ENCODE assay signal across 25 cellular contexts in the genomic region with DNA sequence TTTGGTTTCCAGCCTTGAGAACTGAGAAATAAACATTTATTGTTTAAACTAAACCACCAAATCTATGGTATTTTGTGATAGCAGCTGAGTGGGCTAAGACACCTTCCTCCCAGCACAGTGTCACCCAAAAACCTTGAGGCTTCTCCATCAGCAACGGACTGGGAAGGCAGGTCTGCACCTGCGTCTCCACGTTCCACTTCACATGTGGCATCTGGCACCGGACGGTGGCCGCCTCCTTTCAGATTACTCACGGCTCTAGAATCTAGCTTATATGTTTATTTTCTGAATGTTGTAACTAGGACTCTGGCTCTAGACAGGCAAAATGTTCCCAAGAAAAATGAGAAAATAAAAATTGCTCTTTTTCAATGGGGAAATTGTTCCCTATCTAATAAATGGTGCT.
DNase-seq lines count a peak whose midpoint lies in the region; FAIRE-seq and TF ChIP-seq lines count a peak whose summit lies in the region.
"Had no signal": no experiment of that assay in that cellular context is flagged by ENCODE, and none has a peak within 500 bp of the region (broad histone marks: within the 10 kb centered on the region; RNA-seq: fewer than 3 reads in every experiment).

No MANE protein-coding gene starts in this region.

- H3K27me3 ChIP-seq in bronchial epithelial cell (ENCODE audit: control insufficient read depth, insufficient read depth, low read length) (no peaks in the 10 kb centered on the region), osteoblast (ENCODE audit: insufficient read depth, low read length) (no peaks in the 10 kb centered on the region)

- TF ChIP-seq CTCF in bronchial epithelial cell (IDR thresholded peaks at IDR 0.05; ENCODE audit: insufficient read depth, low read length, severe bottlenecking), result no peak
- no peak for TF ChIP-seq CTCF in osteoblast (IDR thresholded peaks at IDR 0.05; ENCODE audit: extremely low read depth, low read depth, low read length)

- no peaks in the 10 kb centered on the region for H3K4me1 ChIP-seq in osteoblast (ENCODE audit: insufficient read depth, low read length)

- H3K4me2 ChIP-seq in osteoblast (ENCODE audit: insufficient read depth, low read length), result no peak overlapping the region
- H3K4me2 ChIP-seq: BLaER1 treated with 17β-estradiol and CSF1 and Interleukin-3, amounts not matched to agents 10 nM and 100 nM; GM23338 had no signal

- no peak overlapping the region for H3K4me3 ChIP-seq in bronchial epithelial cell (ENCODE audit: low read depth, low read length)
- no peak overlapping the region for H3K4me3 ChIP-seq in osteoblast (ENCODE audit: insufficient read depth, low read length)
- H3K4me3 ChIP-seq: BLaER1 treated with 17β-estradiol and CSF1 and Interleukin-3, amounts not matched to agents 10 nM and 100 nM; GM23338; K562 had no signal

- H4K20me1 ChIP-seq in osteoblast (ENCODE audit: insufficient read depth, low read length), result no peaks in the 10 kb centered on the region

- H3K27ac ChIP-seq in osteoblast (ENCODE audit: low read depth, low read length), result no peak overlapping the region
- H3K27ac ChIP-seq: BLaER1 treated with 17β-estradiol and CSF1 and Interleukin-3, amounts not matched to agents 10 nM and 100 nM; HL-60 had no signal

- H3K9me3 ChIP-seq in osteoblast (ENCODE audit: low read depth, low read length), result no peaks in the 10 kb centered on the region
- H3K9me3 ChIP-seq: BLaER1 treated with 17β-estradiol and CSF1 and Interleukin-3, amounts not matched to agents 10 nM and 100 nM had no signal

- H2AFZ ChIP-seq in osteoblast (ENCODE audit: low read length), result no peak overlapping the region
- H2AFZ ChIP-seq: GM23338 had no signal

- H3K36me3 ChIP-seq in bronchial epithelial cell (ENCODE audit: control insufficient read depth, insufficient read depth, low read length), result no peaks in the 10 kb centered on the region
- H3K36me3 ChIP-seq in osteoblast (ENCODE audit: insufficient read depth, low read length), result no peaks in the 10 kb centered on the region
- H3K36me3 ChIP-seq: BLaER1 treated with 17β-estradiol and CSF1 and Interleukin-3, amounts not matched to agents 10 nM and 100 nM had no signal

- peak; percentile 12 for DNase-seq in activated effector memory CD4-positive, alpha-beta T cell treated with anti-CD3 and anti-CD28 coated beads, Interleukin-2, amount 50 U/mL, for 16 hours
- DNase-seq in activated effector memory CD4-positive, alpha-beta T cell treated with Interleukin-2 at 50 U/mL for 16 hours, result no peak
- peak; percentile 2 for DNase-seq in bronchial epithelial cell (ENCODE audit: low read depth)
- peak; percentile 25 for DNase-seq in osteoblast (ENCODE audit: insufficient read length, low spot score, missing footprints)
- no peak for DNase-seq in activated CD4-positive, CD25-positive, alpha-beta regulatory T cell (lab: John Stamatoyannopoulos, UW)
- DNase-seq in stimulated activated CD4-positive, alpha-beta T cell treated with anti-CD3 and anti-CD28 coated beads, Interleukin-4, amount 100 ng/mL, for 24 hours, result no peak
- DNase-seq in GM19239 (ENCODE audit: insufficient read length, low spot score), result no peak
- DNase-seq: 8988T; CD4-positive, alpha-beta memory T cell; DND-41; HCEC 1CT; MM.1S; NCI-H1048; NCI-H1417 treated with DMSO at 0.1 percent for 48 hours; NCI-H187 treated with DMSO at 0.1 percent for 48 hours; NCI-H526; OCI-M1; SHP77 had no signal

- no peaks in the 10 kb centered on the region for H3K79me2 ChIP-seq in osteoblast (ENCODE audit: insufficient read depth, low read length)

- no peak for FAIRE-seq in bronchial epithelial cell (lab: Jason Lieb, UNC)
- FAIRE-seq in GM19239 (lab: Jason Lieb, UNC), result no peak
- FAIRE-seq: GM12891, HepG2, K562, RCC 7860 had no signal

Comparison
In these comparisons a context has a peak if more than half of its experiments do, and no peak if none do; other contexts are left out.
1. DNase-seq: peak in activated effector memory CD4-positive, alpha-beta T cell treated with anti-CD3 and anti-CD28 coated beads, Interleukin-2, amount 50 U/mL, for 16 hours (single experiment), bronchial epithelial cell (single experiment) and osteoblast (single experiment); none in activated effector memory CD4-positive, alpha-beta T cell treated with Interleukin-2 at 50 U/mL for 16 hours (single experiment), activated CD4-positive, CD25-positive, alpha-beta regulatory T cell (0 of 4), stimulated activated CD4-positive, alpha-beta T cell treated with anti-CD3 and anti-CD28 coated beads, Interleukin-4, amount 100 ng/mL, for 24 hours (single experiment) and GM19239 (single experiment).